ENCODE assay signal across 17 cellular contexts in genomic region chr17:15886804-15887203, GRCh38. TPM values are rescaled to one million over a fixed set of nuclear protein-coding genes. Genes with fewer than 3 reads are reported as not detected.
DNase-seq lines count a peak whose midpoint lies in the region; ATAC-seq and TF ChIP-seq lines count a peak whose summit lies in the region.
"Had no signal": no experiment of that assay in that cellular context is flagged by ENCODE, and none has a peak within 500 bp of the region (broad histone marks: within the 10 kb centered on the region; RNA-seq: fewer than 3 reads in every experiment).

No MANE protein-coding gene starts in this region.

- in situ Hi-C loops in gastrocnemius medialis (cut with MboI; ENCODE audit: low sequenced_read_pairs in 4 of 4) = no loop called here

- no peaks in the 10 kb centered on the region for H3K36me3 Mint-ChIP-seq in activated CD4-positive, alpha-beta memory T cell treated with anti-CD3 and anti-CD28 coated beads, Interleukin-2, amount 10 ng/mL, durations not matched to agents 7 days and 5 days (ENCODE audit: low read depth)
- no peaks in the 10 kb centered on the region for H3K36me3 Mint-ChIP-seq in activated CD4-positive, alpha-beta memory T cell treated with anti-CD3 and anti-CD28 coated beads for 36 hours
- no peaks in the 10 kb centered on the region for H3K36me3 Mint-ChIP-seq in activated T-helper 17 cell treated with anti-CD3 and anti-CD28 coated beads, Interleukin-2, amount 50 U/mL, for 72 hours (ENCODE audit: low read depth)
- no peaks in the 10 kb centered on the region for H3K36me3 Mint-ChIP-seq in osteocyte (ENCODE audit: unreplicated experiment)
- H3K36me3 Mint-ChIP-seq: type B pancreatic cell had no signal

- intact Hi-C loops in activated CD4-positive, alpha-beta memory T cell treated with anti-CD3 and anti-CD28 coated beads for 36 hours (cut with micrococcal nuclease) = no loop called here
- intact Hi-C loops in dorsolateral prefrontal cortex (cut with DNase I) = no loop called here
- intact Hi-C loops in gastrocnemius medialis (cut with DNase I; ENCODE audit: low total_unique reads) = no loop called here

- H3K27me3 ChIP-seq in dorsolateral prefrontal cortex (peaks cover 0 to 6% (median 0%) of the 10 kb centered on the region in 45 donors), gastrocnemius medialis (no peaks in the 10 kb centered on the region)
- H3K27me3 ChIP-seq: brain microvascular endothelial cell, pancreas had no signal

- peak; percentile 27 for DNase-seq in activated CD4-positive, alpha-beta memory T cell treated with anti-CD3 and anti-CD28 coated beads, Interleukin-2, amount 10 ng/mL, durations not matched to agents 7 days and 5 days
- DNase-seq in activated CD4-positive, alpha-beta memory T cell treated with anti-CD3 and anti-CD28 coated beads for 36 hours = no peak
- DNase-seq in NOMO-1 treated with DMSO at 0.1 percent for 48 hours (lab: John Stamatoyannopoulos, UW; ENCODE audit: unreplicated experiment) = peak; percentile 58
- no peak for DNase-seq in osteocyte (ENCODE audit: extremely low spot score, unreplicated experiment)
- DNase-seq in NCI-H748 treated with DMSO at 0.1 percent for 48 hours (lab: John Stamatoyannopoulos, UW) = no peak
- DNase-seq in dorsolateral prefrontal cortex = no peak
- no peak for DNase-seq in gastrocnemius medialis
- DNase-seq: activated gamma-delta T cell; brain microvascular endothelial cell; effector CD4-positive, alpha-beta T cell; NCI-H2081; NCI-H69; pancreas; SHP77 treated with DMSO at 0.1 percent for 48 hours; stimulated activated CD4-positive, alpha-beta T cell treated with anti-CD3 and anti-CD28 coated beads, Interleukin-4, amount 100 ng/mL, for 4 hours had no signal

- H3K36me3 ChIP-seq in gastrocnemius medialis = no peaks in the 10 kb centered on the region
- H3K36me3 ChIP-seq: brain microvascular endothelial cell, pancreas had no signal

- no peaks in the 10 kb centered on the region for H3K4me1 ChIP-seq in gastrocnemius medialis
- H3K4me1 ChIP-seq: pancreas had no signal

- peaks cover 1% of the 10 kb centered on the region for H3K27me3 Mint-ChIP-seq in activated CD4-positive, alpha-beta memory T cell treated with anti-CD3 and anti-CD28 coated beads, Interleukin-2, amount 10 ng/mL, durations not matched to agents 7 days and 5 days
- H3K27me3 Mint-ChIP-seq in activated CD4-positive, alpha-beta memory T cell treated with anti-CD3 and anti-CD28 coated beads for 36 hours = no peaks in the 10 kb centered on the region
- H3K27me3 Mint-ChIP-seq in activated T-helper 17 cell treated with anti-CD3 and anti-CD28 coated beads, Interleukin-2, amount 50 U/mL, for 72 hours = no peaks in the 10 kb centered on the region
- no peaks in the 10 kb centered on the region for H3K27me3 Mint-ChIP-seq in osteocyte (ENCODE audit: unreplicated experiment)
- H3K27me3 Mint-ChIP-seq: type B pancreatic cell had no signal

- H3K4me3 ChIP-seq in dorsolateral prefrontal cortex (no peak overlapping the region), gastrocnemius medialis (no peak overlapping the region)
- H3K4me3 ChIP-seq: pancreas had no signal

- no peak overlapping the region for H3K4me3 Mint-ChIP-seq in activated CD4-positive, alpha-beta memory T cell treated with anti-CD3 and anti-CD28 coated beads, Interleukin-2, amount 10 ng/mL, durations not matched to agents 7 days and 5 days
- no peak overlapping the region for H3K4me3 Mint-ChIP-seq in activated CD4-positive, alpha-beta memory T cell treated with anti-CD3 and anti-CD28 coated beads for 36 hours
- H3K4me3 Mint-ChIP-seq in activated T-helper 17 cell treated with anti-CD3 and anti-CD28 coated beads, Interleukin-2, amount 50 U/mL, for 72 hours = no peak overlapping the region
- no peak overlapping the region for H3K4me3 Mint-ChIP-seq in osteocyte (ENCODE audit: unreplicated experiment)
- H3K4me3 Mint-ChIP-seq: type B pancreatic cell had no signal

- no peak for ATAC-seq in activated T-helper 17 cell treated with anti-CD3 and anti-CD28 coated beads, Interleukin-2, amount 50 U/mL, for 72 hours (replicated peaks)
- no peak for ATAC-seq in gastrocnemius medialis
- ATAC-seq: pancreas had no signal

- CTCF ChIA-PET in activated CD4-positive, alpha-beta memory T cell treated with anti-CD3 and anti-CD28 coated beads, Interleukin-2, amount 10 ng/mL, durations not matched to agents 7 days and 5 days (lab: Charles Lee) = no interaction called here
- CTCF ChIA-PET in activated CD4-positive, alpha-beta memory T cell treated with anti-CD3 and anti-CD28 coated beads for 36 hours (lab: Charles Lee) = no interaction called here

- POLR2A ChIA-PET in activated CD4-positive, alpha-beta memory T cell treated with anti-CD3 and anti-CD28 coated beads, Interleukin-2, amount 10 ng/mL, durations not matched to agents 7 days and 5 days (lab: Charles Lee) = no interaction called here
- POLR2A ChIA-PET in activated CD4-positive, alpha-beta memory T cell treated with anti-CD3 and anti-CD28 coated beads for 36 hours (lab: Charles Lee) = no interaction called here

- no peak overlapping the region for H3K27ac Mint-ChIP-seq in activated CD4-positive, alpha-beta memory T cell treated with anti-CD3 and anti-CD28 coated beads, Interleukin-2, amount 10 ng/mL, durations not matched to agents 7 days and 5 days
- H3K27ac Mint-ChIP-seq in activated CD4-positive, alpha-beta memory T cell treated with anti-CD3 and anti-CD28 coated beads for 36 hours = no peak overlapping the region
- peak overlapping the region; percentile 36 for H3K27ac Mint-ChIP-seq in activated T-helper 17 cell treated with anti-CD3 and anti-CD28 coated beads, Interleukin-2, amount 50 U/mL, for 72 hours
- H3K27ac Mint-ChIP-seq in osteocyte (ENCODE audit: unreplicated experiment) = peak overlapping the region; percentile 69
- H3K27ac Mint-ChIP-seq: type B pancreatic cell had no signal

- no peak for TF ChIP-seq CTCF in osteocyte (IDR thresholded peaks at IDR 0.05)
- TF ChIP-seq CTCF in dorsolateral prefrontal cortex (IDR thresholded peaks at IDR 0.05 in 54 of 56, conservative IDR thresholded peaks at IDR 0.05 in 2 of 56; ENCODE audit: low read depth in 1 of 56, partially characterized antibody in 56 of 56) = no peak
- TF ChIP-seq CTCF in gastrocnemius medialis (IDR thresholded peaks at IDR 0.05 in 4 of 5, conservative IDR thresholded peaks at IDR 0.05 in 1 of 5) = no peak

- H3K9me3 Mint-ChIP-seq in activated CD4-positive, alpha-beta memory T cell treated with anti-CD3 and anti-CD28 coated beads, Interleukin-2, amount 10 ng/mL, durations not matched to agents 7 days and 5 days = no peaks in the 10 kb centered on the region
- no peaks in the 10 kb centered on the region for H3K9me3 Mint-ChIP-seq in activated CD4-positive, alpha-beta memory T cell treated with anti-CD3 and anti-CD28 coated beads for 36 hours
- H3K9me3 Mint-ChIP-seq in activated T-helper 17 cell treated with anti-CD3 and anti-CD28 coated beads, Interleukin-2, amount 50 U/mL, for 72 hours = no peaks in the 10 kb centered on the region
- H3K9me3 Mint-ChIP-seq in osteocyte (ENCODE audit: unreplicated experiment) = no peaks in the 10 kb centered on the region
- H3K9me3 Mint-ChIP-seq: type B pancreatic cell had no signal

- no peak for TF ChIP-seq POLR2A in gastrocnemius medialis (IDR thresholded peaks at IDR 0.05)

- peaks cover 20% of the 10 kb centered on the region for H3K4me1 Mint-ChIP-seq in activated CD4-positive, alpha-beta memory T cell treated with anti-CD3 and anti-CD28 coated beads, Interleukin-2, amount 10 ng/mL, durations not matched to agents 7 days and 5 days
- peaks cover 19% of the 10 kb centered on the region for H3K4me1 Mint-ChIP-seq in activated CD4-positive, alpha-beta memory T cell treated with anti-CD3 and anti-CD28 coated beads for 36 hours (ENCODE audit: low read depth)
- H3K4me1 Mint-ChIP-seq in activated T-helper 17 cell treated with anti-CD3 and anti-CD28 coated beads, Interleukin-2, amount 50 U/mL, for 72 hours = peaks cover 12% of the 10 kb centered on the region
- peaks cover 44% of the 10 kb centered on the region for H3K4me1 Mint-ChIP-seq in osteocyte (ENCODE audit: unreplicated experiment)

- H3K9me3 ChIP-seq in gastrocnemius medialis = no peaks in the 10 kb centered on the region
- H3K9me3 ChIP-seq: pancreas had no signal

- peak overlapping the region in 1 of 59 donors; percentile 17 for H3K27ac ChIP-seq in dorsolateral prefrontal cortex
- H3K27ac ChIP-seq in gastrocnemius medialis = no peak overlapping the region
- H3K27ac ChIP-seq: brain microvascular endothelial cell, pancreas had no signal

RNA-seq across cellular contexts. Expression of gene ADORA2B, which starts 58.1 kb away (rescaled TPM):
- total RNA-seq in activated CD4-positive, alpha-beta memory T cell treated with anti-CD3 and anti-CD28 coated beads, Interleukin-2, amount 10 ng/mL, durations not matched to agents 7 days and 5 days = under 1 TPM; 0.13 to 0.40 TPM
- under 1 TPM; 0.24 to 0.27 TPM for total RNA-seq in activated CD4-positive, alpha-beta memory T cell treated with anti-CD3 and anti-CD28 coated beads for 36 hours
- 1 to 10 TPM in 1 of 2 donors, under 1 TPM in 1; 0.19 to 3.4 TPM for total RNA-seq in activated T-helper 17 cell treated with anti-CD3 and anti-CD28 coated beads, Interleukin-2, amount 50 U/mL, for 72 hours
- total RNA-seq in osteocyte (8.9 TPM in 2 replicates), dorsolateral prefrontal cortex (10 to 100 TPM in 27 of 120 experiments, 1 to 10 TPM in 93; 2.6 to 22.2 (median 7.2) TPM), gastrocnemius medialis (1 to 10 TPM in 1 of 4 donors, under 1 TPM in 1, not detected in 2; 0.25 to 1.4 TPM)

Comparison
In these comparisons a context has a peak if more than half of its experiments do, and no peak if none do; other contexts are left out.
1. DNase-seq: peak in activated CD4-positive, alpha-beta memory T cell treated with anti-CD3 and anti-CD28 coated beads, Interleukin-2, amount 10 ng/mL, durations not matched to agents 7 days and 5 days (single experiment) and NOMO-1 treated with DMSO at 0.1 percent for 48 hours (single experiment); none in activated CD4-positive, alpha-beta memory T cell treated with anti-CD3 and anti-CD28 coated beads for 36 hours (single experiment), osteocyte (single experiment), NCI-H748 treated with DMSO at 0.1 percent for 48 hours (single experiment), dorsolateral prefrontal cortex (0 of 10) and gastrocnemius medialis (0 of 2).
2. H3K27ac Mint-ChIP-seq: peak in activated T-helper 17 cell treated with anti-CD3 and anti-CD28 coated beads, Interleukin-2, amount 50 U/mL, for 72 hours (single experiment) and osteocyte (single experiment); none in activated CD4-positive, alpha-beta memory T cell treated with anti-CD3 and anti-CD28 coated beads, Interleukin-2, amount 10 ng/mL, durations not matched to agents 7 days and 5 days (single experiment) and activated CD4-positive, alpha-beta memory T cell treated with anti-CD3 and anti-CD28 coated beads for 36 hours (single experiment).